18 cellular contexts compared by ENCODE assay signal in the genomic region with DNA sequence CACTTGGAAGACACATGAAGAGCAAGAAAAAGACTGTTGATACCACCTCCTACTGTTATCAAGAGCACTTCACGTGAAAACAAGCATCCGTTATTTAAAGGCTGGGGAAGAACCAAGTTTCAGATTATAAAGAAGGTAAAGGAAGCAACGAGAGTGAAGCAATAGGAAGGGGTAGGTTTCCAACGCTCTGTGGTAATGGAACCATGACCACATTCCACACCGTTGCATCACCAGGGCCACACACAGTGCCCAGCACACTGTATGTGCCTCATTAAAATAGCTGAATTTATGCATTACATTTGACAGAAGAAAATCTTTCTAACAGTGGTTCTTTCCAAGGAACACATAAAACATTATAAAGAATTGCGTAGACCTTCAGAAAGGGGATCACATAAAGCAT.
A peak's percentile ranks its signal among the peaks of the same experiment; 100 is the strongest.
DNase-seq lines count a peak whose midpoint lies in the region; ATAC-seq, FAIRE-seq and TF ChIP-seq lines count a peak whose summit lies in the region.
"Had no signal": no experiment of that assay in that cellular context is flagged by ENCODE, and none has a peak within 500 bp of the region (broad histone marks: within the 10 kb centered on the region; RNA-seq: fewer than 3 reads in every experiment).

No MANE protein-coding gene starts in this region.

- no peak for TF ChIP-seq CTCF in RWPE2 (IDR thresholded peaks at IDR 0.05; ENCODE audit: poor library complexity, severe bottlenecking)
- TF ChIP-seq CTCF in suprapubic skin (IDR thresholded peaks at IDR 0.05) = no peak

- H3K9me3 ChIP-seq in RWPE2 (ENCODE audit: severe bottlenecking) = no peaks in the 10 kb centered on the region
- H3K9me3 ChIP-seq in suprapubic skin = peaks cover 10% of the 10 kb centered on the region

- 41% methylated on average over 6 of the region's 6 CpGs for WGBS in suprapubic skin

- FAIRE-seq in HTR-8/SVneo (lab: Jason Lieb, UNC) = no peak

- ATAC-seq in RWPE2 (ENCODE audit: low read depth) = 0 out of 3 replicates have a peak, but pooled peaks have one; percentile 31
- peak; percentile 84 for ATAC-seq in esophagus mucosa
- no peak for ATAC-seq in GM19452 (IDR thresholded peaks at IDR 0.05; ENCODE audit: unreplicated experiment)
- ATAC-seq: HCT116, heart left ventricle, left colon had no signal

- H3K4me1 ChIP-seq in RWPE2 (ENCODE audit: insufficient read depth, poor library complexity, severe bottlenecking) (no peaks in the 10 kb centered on the region), suprapubic skin (no peaks in the 10 kb centered on the region)
- H3K4me1 ChIP-seq: heart left ventricle had no signal

- H3K36me3 ChIP-seq in RWPE2 (ENCODE audit: low read depth) (no peaks in the 10 kb centered on the region), suprapubic skin (no peaks in the 10 kb centered on the region)
- H3K36me3 ChIP-seq: cardiac muscle cell, heart left ventricle had no signal

- H3K4me3 ChIP-seq in RWPE2 (ENCODE audit: severe bottlenecking) (no peak overlapping the region), suprapubic skin (no peak overlapping the region)
- H3K4me3 ChIP-seq: cardiac muscle cell, heart left ventricle had no signal

- no peak for TF ChIP-seq POLR2A in suprapubic skin (IDR thresholded peaks at IDR 0.05)

- H3K27me3 ChIP-seq in RWPE2 (ENCODE audit: insufficient read depth, poor library complexity, severe bottlenecking) = no peaks in the 10 kb centered on the region
- no peaks in the 10 kb centered on the region for H3K27me3 ChIP-seq in suprapubic skin
- H3K27me3 ChIP-seq: cardiac muscle cell, heart left ventricle had no signal

- DNase-seq in AG20443 (ENCODE audit: low spot score) (peak; percentile 7), HTR-8/SVneo (ENCODE audit: insufficient read length, low spot score) (peak; percentile 3), RWPE2 (ENCODE audit: low spot score) (no peak), suprapubic skin (ENCODE audit: low spot score in 2 of 2) (no peak), NCI-H2081 (lab: John Stamatoyannopoulos, UW) (no peak), NCI-H1694 treated with DMSO at 0.1 percent for 48 hours (lab: John Stamatoyannopoulos, UW) (no peak)
- DNase-seq: activated naive CD4-positive, alpha-beta T cell; heart left ventricle; left colon; NCI-H1105 treated with DMSO at 0.1 percent for 48 hours; NCI-H510A; RPMI8226; stimulated activated CD4-positive, alpha-beta T cell treated with anti-CD3 and anti-CD28 coated beads, Interleukin-2, amount 100 ng/mL, for 24 hours had no signal

- TF ChIP-seq EP300 in suprapubic skin (IDR thresholded peaks at IDR 0.05) = no peak

- H3K27ac ChIP-seq in RWPE2 (ENCODE audit: poor library complexity, severe bottlenecking) (no peak overlapping the region), suprapubic skin (no peak overlapping the region)
- H3K27ac ChIP-seq: cardiac muscle cell, heart left ventricle, VCaP had no signal

Comparison
In these comparisons a context has a peak if more than half of its experiments do, and no peak if none do; other contexts are left out.
1. DNase-seq: peak in AG20443 (single experiment) and HTR-8/SVneo (single experiment); none in RWPE2 (single experiment), suprapubic skin (0 of 2), NCI-H2081 (0 of 2) and NCI-H1694 treated with DMSO at 0.1 percent for 48 hours (single experiment).